15 cellular contexts compared by ENCODE assay signal in genomic region chr1:84598418-84598817, GRCh38. TPM values are rescaled to one million over a fixed set of nuclear protein-coding genes. Genes with fewer than 3 reads are reported as not detected.
DNase-seq lines count a peak whose midpoint lies in the region; ATAC-seq, FAIRE-seq and TF ChIP-seq lines count a peak whose summit lies in the region.
"Had no signal": no experiment of that assay in that cellular context is flagged by ENCODE, and none has a peak within 500 bp of the region (broad histone marks: within the 10 kb centered on the region; RNA-seq: fewer than 3 reads in every experiment).

No MANE protein-coding gene starts in this region.

- H3K79me2 ChIP-seq in neural progenitor cell (ENCODE audit: low read depth), result no peaks in the 10 kb centered on the region

- no peak for TF ChIP-seq POLR2A in H54 (IDR thresholded peaks at IDR 0.05; ENCODE audit: low read depth, low read length)

- no peak overlapping the region for H3K9ac ChIP-seq in neural progenitor cell

- H3K9me3 ChIP-seq in neural progenitor cell (ENCODE audit: low read depth), result no peaks in the 10 kb centered on the region

- H3K36me3 Mint-ChIP-seq in activated naive CD4-positive, alpha-beta T cell treated with anti-CD3 and anti-CD28 coated beads, Interleukin-2, amount 50 U/mL, for 72 hours, result peaks cover 0 to 40% of the 10 kb centered on the region in 2 donors
- no peaks in the 10 kb centered on the region for H3K36me3 Mint-ChIP-seq in activated B cell treated with CpG ODN at 0.5 μM for 24 hours (ENCODE audit: low read depth)
- H3K36me3 Mint-ChIP-seq in neural progenitor cell, result no peaks in the 10 kb centered on the region
- H3K36me3 Mint-ChIP-seq: type B pancreatic cell had no signal

- no peaks in the 10 kb centered on the region for H3F3A ChIP-seq in neural progenitor cell (ENCODE audit: low read depth)

- H3K27me3 Mint-ChIP-seq in activated B cell treated with CpG ODN at 0.5 μM for 24 hours (no peaks in the 10 kb centered on the region), neural progenitor cell (ENCODE audit: insufficient read depth, low read depth) (peaks cover 5% of the 10 kb centered on the region)
- H3K27me3 Mint-ChIP-seq in stimulated activated naive CD8-positive, alpha-beta T cell treated with anti-CD3 and anti-CD28 coated beads, Interleukin-15, amount 100 ng/mL, for 72 hours, result no peaks in the 10 kb centered on the region
- H3K27me3 Mint-ChIP-seq: type B pancreatic cell had no signal

- H3K27me3 ChIP-seq in neural progenitor cell, result no peaks in the 10 kb centered on the region
- H3K27me3 ChIP-seq: left lung had no signal

- peaks cover 4 to 17% of the 10 kb centered on the region in 2 donors for H3K9me3 Mint-ChIP-seq in activated naive CD4-positive, alpha-beta T cell treated with anti-CD3 and anti-CD28 coated beads, Interleukin-2, amount 50 U/mL, for 72 hours
- H3K9me3 Mint-ChIP-seq in activated B cell treated with CpG ODN at 0.5 μM for 24 hours, result peaks cover 4% of the 10 kb centered on the region
- peaks cover 15% of the 10 kb centered on the region for H3K9me3 Mint-ChIP-seq in neural progenitor cell
- H3K9me3 Mint-ChIP-seq in stimulated activated naive CD8-positive, alpha-beta T cell treated with anti-CD3 and anti-CD28 coated beads, Interleukin-15, amount 100 ng/mL, for 72 hours, result peaks cover 4 to 7% of the 10 kb centered on the region in 2 donors
- H3K9me3 Mint-ChIP-seq: type B pancreatic cell had no signal

- H3K4me2 ChIP-seq in neural progenitor cell, result no peak overlapping the region

- intact Hi-C loops in activated B cell treated with CpG ODN at 0.5 μM for 24 hours (cut with micrococcal nuclease), result loop anchor here (1.0 to 2.0 kb wide), 3 partner anchors 15 to 92 kb away; partner anchors contain the start of genes CTBS, GNG5 and SPATA1

- no peaks in the 10 kb centered on the region for H3K36me3 ChIP-seq in neural progenitor cell
- H3K36me3 ChIP-seq: left lung had no signal

- CTCF ChIA-PET in activated B cell treated with CpG ODN at 0.5 μM for 24 hours (lab: Charles Lee), result no interaction called here

- no peak for ATAC-seq in activated naive CD4-positive, alpha-beta T cell treated with anti-CD3 and anti-CD28 coated beads, Interleukin-2, amount 50 U/mL, for 72 hours
- ATAC-seq in activated B cell treated with CpG ODN at 0.5 μM for 24 hours (ENCODE audit: low read depth) (no peak), GM19397 (IDR thresholded peaks at IDR 0.05; ENCODE audit: unreplicated experiment) (no peak)
- no peak for ATAC-seq in stimulated activated naive CD8-positive, alpha-beta T cell treated with anti-CD3 and anti-CD28 coated beads, Interleukin-15, amount 100 ng/mL, for 72 hours

- H4K20me1 ChIP-seq in neural progenitor cell (ENCODE audit: low read depth), result no peaks in the 10 kb centered on the region

- DNase-seq in activated naive CD4-positive, alpha-beta T cell treated with anti-CD3 and anti-CD28 coated beads, Interleukin-2, amount 50 U/mL, for 72 hours (ENCODE audit: low spot score in 2 of 2), result no peak
- no peak for DNase-seq in activated naive CD4-positive, alpha-beta T cell treated with Interleukin-2 at 50 U/mL for 16 hours
- DNase-seq in activated B cell treated with CpG ODN at 0.5 μM for 24 hours (no peak), iris pigment epithelial cell (ENCODE audit: low read depth) (peak; percentile 37), H54 (ENCODE audit: insufficient read length, low spot score) (no peak), neural progenitor cell (ENCODE audit: low spot score) (no peak)
- no peak for DNase-seq in stimulated activated naive CD8-positive, alpha-beta T cell treated with anti-CD3 and anti-CD28 coated beads, Interleukin-15, amount 100 ng/mL, for 72 hours
- DNase-seq: left lung, NCI-H1092 treated with DMSO at 0.1 percent for 48 hours had no signal

- peak overlapping the region; percentile 61 to 96 for H3K27ac Mint-ChIP-seq in activated naive CD4-positive, alpha-beta T cell treated with anti-CD3 and anti-CD28 coated beads, Interleukin-2, amount 50 U/mL, for 72 hours
- H3K27ac Mint-ChIP-seq in activated B cell treated with CpG ODN at 0.5 μM for 24 hours, result peak overlapping the region; percentile 88
- H3K27ac Mint-ChIP-seq in neural progenitor cell, result no peak overlapping the region
- no peak overlapping the region for H3K27ac Mint-ChIP-seq in stimulated activated naive CD8-positive, alpha-beta T cell treated with anti-CD3 and anti-CD28 coated beads, Interleukin-15, amount 100 ng/mL, for 72 hours
- H3K27ac Mint-ChIP-seq: type B pancreatic cell had no signal

- peaks cover 8% of the 10 kb centered on the region for H3K4me1 ChIP-seq in neural progenitor cell
- H3K4me1 ChIP-seq: left lung had no signal

- no peak overlapping the region for H3K4me3 ChIP-seq in neural progenitor cell
- H3K4me3 ChIP-seq: left lung, skin epidermis had no signal

- H3K27ac ChIP-seq in neural progenitor cell, result no peak overlapping the region
- H3K27ac ChIP-seq: left lung, RWPE1 had no signal

- TF ChIP-seq CTCF in activated B cell treated with CpG ODN at 0.5 μM for 24 hours (IDR thresholded peaks at IDR 0.05) (no peak), neural progenitor cell (IDR thresholded peaks at IDR 0.05) (no peak)

- H3K4me3 Mint-ChIP-seq in activated B cell treated with CpG ODN at 0.5 μM for 24 hours, result no peak overlapping the region
- H3K4me3 Mint-ChIP-seq in neural progenitor cell, result no peak overlapping the region
- no peak overlapping the region for H3K4me3 Mint-ChIP-seq in stimulated activated naive CD8-positive, alpha-beta T cell treated with anti-CD3 and anti-CD28 coated beads, Interleukin-15, amount 100 ng/mL, for 72 hours
- H3K4me3 Mint-ChIP-seq: nephron, type B pancreatic cell had no signal

- POLR2A ChIA-PET in activated B cell treated with CpG ODN at 0.5 μM for 24 hours (lab: Charles Lee), result interaction anchor here (2.7 to 5.0 kb wide), 2 partner anchors 25 to 92 kb away, joined by 10 to 44 read pairs; partner anchors contain the start of genes CTBS, GNG5 and SPATA1

- FAIRE-seq in H54 (lab: Jason Lieb, UNC), result no peak
- FAIRE-seq: endometrium had no signal

- no peak overlapping the region for H2AFZ ChIP-seq in neural progenitor cell (replicated peaks)

- H3K4me1 Mint-ChIP-seq in activated B cell treated with CpG ODN at 0.5 μM for 24 hours (peaks cover 17% of the 10 kb centered on the region), neural progenitor cell (no peaks in the 10 kb centered on the region)
- peaks cover 26% of the 10 kb centered on the region for H3K4me1 Mint-ChIP-seq in stimulated activated naive CD8-positive, alpha-beta T cell treated with anti-CD3 and anti-CD28 coated beads, Interleukin-15, amount 100 ng/mL, for 72 hours

RNA-seq across cellular contexts. Expression of gene CTBS, which starts 24.2 kb away (rescaled TPM):
- 10 to 100 TPM; 14.6 to 22.8 TPM for total RNA-seq in activated naive CD4-positive, alpha-beta T cell treated with anti-CD3 and anti-CD28 coated beads, Interleukin-2, amount 50 U/mL, for 72 hours
- 11.8 and 13.2 TPM in 2 replicates for total RNA-seq in activated B cell treated with CpG ODN at 0.5 μM for 24 hours
- 7.2 and 11.5 TPM in 2 replicates for total RNA-seq in neural progenitor cell (ENCODE audit: low replicate concordance)

Comparison
In these comparisons a context has a peak if more than half of its experiments do, and no peak if none do; other contexts are left out.
1. H3K27ac Mint-ChIP-seq: peak in activated naive CD4-positive, alpha-beta T cell treated with anti-CD3 and anti-CD28 coated beads, Interleukin-2, amount 50 U/mL, for 72 hours (2 of 2) and activated B cell treated with CpG ODN at 0.5 μM for 24 hours (single experiment); none in neural progenitor cell (single experiment) and stimulated activated naive CD8-positive, alpha-beta T cell treated with anti-CD3 and anti-CD28 coated beads, Interleukin-15, amount 100 ng/mL, for 72 hours (0 of 2).